ENCODE assay signal across 15 cellular contexts in the genomic region with DNA sequence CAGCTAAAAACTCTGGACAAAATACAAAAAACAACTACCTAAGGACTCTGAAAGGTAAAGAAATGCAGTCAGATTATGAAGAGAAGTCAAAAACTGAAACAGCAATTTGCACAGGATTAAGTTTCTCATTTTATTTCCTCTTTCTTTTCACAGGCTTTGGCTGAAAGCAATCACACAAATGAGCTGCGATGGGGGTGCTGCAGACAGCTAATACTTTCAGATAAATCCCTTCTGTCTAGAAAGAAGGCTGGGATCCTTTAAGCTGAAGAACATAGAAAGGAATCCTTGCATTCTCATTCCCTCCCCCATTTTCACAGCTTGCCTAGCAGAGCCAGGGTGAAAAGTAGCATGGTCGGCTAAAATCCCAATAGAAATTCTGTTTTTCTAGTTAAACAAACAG. TPM values are rescaled to one million over a fixed set of nuclear protein-coding genes. Genes with fewer than 3 reads are reported as not detected.
DNase-seq lines count a peak whose midpoint lies in the region; ATAC-seq and TF ChIP-seq lines count a peak whose summit lies in the region.
"Had no signal": no experiment of that assay in that cellular context is flagged by ENCODE, and none has a peak within 500 bp of the region (broad histone marks: within the 10 kb centered on the region; RNA-seq: fewer than 3 reads in every experiment).

No MANE protein-coding gene starts in this region.

- H3K9ac ChIP-seq in iPS-20b (ENCODE audit: low read depth, low read length): peak overlapping the region; percentile 56; the same call in 1 of the 2 replicates

- no peaks in the 10 kb centered on the region for H3K27me3 ChIP-seq in iPS-20b (ENCODE audit: insufficient read depth, low read length)
- H3K27me3 ChIP-seq: gastrocnemius medialis had no signal

- DNase-seq in GM12865 (ENCODE audit: low read depth) (peak; percentile 17), NCI-H82 treated with DMSO at 0.1 percent for 48 hours (lab: John Stamatoyannopoulos, UW; ENCODE audit: unreplicated experiment) (peak; percentile 54), cerebellum (ENCODE audit: low spot score) (no peak)
- DNase-seq: activated CD8-positive, alpha-beta memory T cell treated with anti-CD3 and anti-CD28 coated beads, Interleukin-2, amount 50 U/mL, for 4 hours; cerebellar nuclear complex; gastrocnemius medialis; GDM1; stimulated activated naive B cell treated with anti-CD40 and anti-IgM and Interleukin-4, amounts not matched to agents 10 μg/mL and 1 μg/mL and 100 μg/mL, for 72 hours had no signal

- no peak for TF ChIP-seq CTCF in GM12865 (IDR thresholded peaks at IDR 0.05; ENCODE audit: insufficient read depth, low read depth, low read length, missing control alignments)

- peak; percentile 34 for ATAC-seq in GM21423 (IDR thresholded peaks at IDR 0.05; ENCODE audit: unreplicated experiment)
- ATAC-seq in GM21786 (IDR thresholded peaks at IDR 0.05; ENCODE audit: unreplicated experiment): no peak
- ATAC-seq in HG03521 (IDR thresholded peaks at IDR 0.05; ENCODE audit: unreplicated experiment): no peak
- ATAC-seq in GM19324 (IDR thresholded peaks at IDR 0.05; ENCODE audit: low FRiP score, unreplicated experiment): no peak
- ATAC-seq: gastrocnemius medialis had no signal

- H3K4me3 ChIP-seq in GM12865 (ENCODE audit: low read depth, low read length) (no peak overlapping the region), iPS-20b (ENCODE audit: low read length) (peak overlapping the region; percentile 15; the same call in 1 of the 2 replicates)
- H3K4me3 ChIP-seq: gastrocnemius medialis, SK-N-MC had no signal

- peaks cover 15% of the 10 kb centered on the region for H3K9me3 ChIP-seq in iPS-20b (ENCODE audit: insufficient read depth, low read depth, low read length)
- H3K9me3 ChIP-seq: gastrocnemius medialis had no signal

- H3K36me3 ChIP-seq in iPS-20b (ENCODE audit: insufficient read depth, low read depth, low read length): peaks cover 7% of the 10 kb centered on the region; the same call in 1 of the 2 replicates

- peak overlapping the region; percentile 59 for H3K27ac ChIP-seq in iPS-20b (ENCODE audit: low read length)
- H3K27ac ChIP-seq: gastrocnemius medialis, SK-N-MC, VCaP had no signal

- peaks cover 40% of the 10 kb centered on the region for H3K4me1 ChIP-seq in iPS-20b (ENCODE audit: insufficient read depth, low read length)
- H3K4me1 ChIP-seq: gastrocnemius medialis had no signal

RNA-seq across cellular contexts. Expression of a gene that starts 32.0 kb away (rescaled TPM):
- total RNA-seq in cerebellum: 35.6 TPM
